ENCODE assay signal across 10 cellular contexts in the genomic region with DNA sequence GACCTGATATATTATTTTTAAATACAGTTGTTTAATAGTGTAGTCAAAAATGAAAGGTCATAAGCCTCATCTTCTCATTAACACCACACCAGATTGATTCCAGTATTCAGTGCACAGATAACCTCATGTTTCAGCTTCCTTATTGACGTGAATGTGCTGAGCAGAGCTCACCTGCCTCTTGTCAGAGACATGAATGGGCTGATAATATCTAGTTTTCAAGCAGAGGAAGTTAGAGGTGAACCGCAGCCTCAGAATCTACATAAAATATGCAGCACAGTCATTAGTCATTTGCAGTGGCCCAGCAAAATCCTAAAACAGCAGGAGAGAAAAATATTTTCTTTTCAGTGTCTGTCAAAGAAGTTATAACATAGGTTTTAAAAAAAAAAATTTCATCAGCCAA.
A peak's percentile ranks its signal among the peaks of the same experiment; 100 is the strongest.
DNase-seq lines count a peak whose midpoint lies in the region; ATAC-seq and TF ChIP-seq lines count a peak whose summit lies in the region.
"Had no signal": no experiment of that assay in that cellular context is flagged by ENCODE, and none has a peak within 500 bp of the region (broad histone marks: within the 10 kb centered on the region; RNA-seq: fewer than 3 reads in every experiment).

No MANE protein-coding gene starts in this region.

- H3K4me3 Mint-ChIP-seq in activated naive CD8-positive, alpha-beta T cell treated with anti-CD3 and anti-CD28 coated beads, Interleukin-2, amount 50 U/mL, for 24 hours = no peak overlapping the region
- H3K4me3 Mint-ChIP-seq in osteocyte (ENCODE audit: unreplicated experiment) = no peak overlapping the region

- H3K36me3 Mint-ChIP-seq in activated naive CD8-positive, alpha-beta T cell treated with anti-CD3 and anti-CD28 coated beads, Interleukin-2, amount 50 U/mL, for 24 hours (ENCODE audit: low read depth) = no peaks in the 10 kb centered on the region
- peaks cover 3% of the 10 kb centered on the region for H3K36me3 Mint-ChIP-seq in osteocyte (ENCODE audit: unreplicated experiment)

- DNase-seq in activated gamma-delta T cell treated with Interleukin-2 at 50 U/mL for 16 hours (peak; percentile 24), activated gamma-delta T cell (lab: John Stamatoyannopoulos, UW) (no peak), NCI-H526 treated with DMSO at 0.1 percent for 48 hours (lab: John Stamatoyannopoulos, UW) (peak; percentile 86), osteocyte (ENCODE audit: extremely low spot score, unreplicated experiment) (no peak), iPS-NIHi7 (ENCODE audit: extremely low spot score) (no peak), CD1c-positive myeloid dendritic cell (ENCODE audit: extremely low spot score) (no peak)
- DNase-seq in activated naive CD8-positive, alpha-beta T cell treated with anti-CD3 and anti-CD28 coated beads, Interleukin-2, amount 50 U/mL, for 24 hours = peak; percentile 3
- DNase-seq: NCI-H2029 had no signal

- H3K4me1 Mint-ChIP-seq in activated naive CD8-positive, alpha-beta T cell treated with anti-CD3 and anti-CD28 coated beads, Interleukin-2, amount 50 U/mL, for 24 hours = peaks cover 11% of the 10 kb centered on the region
- peaks cover 47% of the 10 kb centered on the region for H3K4me1 Mint-ChIP-seq in osteocyte (ENCODE audit: unreplicated experiment)

- ATAC-seq in activated naive CD8-positive, alpha-beta T cell treated with anti-CD3 and anti-CD28 coated beads, Interleukin-2, amount 50 U/mL, for 24 hours = peak; percentile 74
- no peak for ATAC-seq in GM18858 (IDR thresholded peaks at IDR 0.05; ENCODE audit: unreplicated experiment)
- ATAC-seq: K562 had no signal

- TF ChIP-seq CTCF in osteocyte (IDR thresholded peaks at IDR 0.05) = no peak

- no peaks in the 10 kb centered on the region for H3K9me3 Mint-ChIP-seq in activated naive CD8-positive, alpha-beta T cell treated with anti-CD3 and anti-CD28 coated beads, Interleukin-2, amount 50 U/mL, for 24 hours
- H3K9me3 Mint-ChIP-seq in osteocyte (ENCODE audit: unreplicated experiment) = no peaks in the 10 kb centered on the region

- H3K27me3 Mint-ChIP-seq in activated naive CD8-positive, alpha-beta T cell treated with anti-CD3 and anti-CD28 coated beads, Interleukin-2, amount 50 U/mL, for 24 hours = peaks cover 29% of the 10 kb centered on the region
- H3K27me3 Mint-ChIP-seq in osteocyte (ENCODE audit: unreplicated experiment) = no peaks in the 10 kb centered on the region

- no peak overlapping the region for H3K27ac Mint-ChIP-seq in activated naive CD8-positive, alpha-beta T cell treated with anti-CD3 and anti-CD28 coated beads, Interleukin-2, amount 50 U/mL, for 24 hours
- peak overlapping the region; percentile 73 for H3K27ac Mint-ChIP-seq in osteocyte (ENCODE audit: unreplicated experiment)

Comparison
In these comparisons a context has a peak if more than half of its experiments do, and no peak if none do; other contexts are left out.
1. DNase-seq: peak in activated gamma-delta T cell treated with Interleukin-2 at 50 U/mL for 16 hours (single experiment), NCI-H526 treated with DMSO at 0.1 percent for 48 hours (single experiment) and activated naive CD8-positive, alpha-beta T cell treated with anti-CD3 and anti-CD28 coated beads, Interleukin-2, amount 50 U/mL, for 24 hours (single experiment); none in activated gamma-delta T cell (single experiment), osteocyte (single experiment), iPS-NIHi7 (single experiment) and CD1c-positive myeloid dendritic cell (single experiment).